23 cellular contexts compared by ENCODE assay signal in the genomic region with DNA sequence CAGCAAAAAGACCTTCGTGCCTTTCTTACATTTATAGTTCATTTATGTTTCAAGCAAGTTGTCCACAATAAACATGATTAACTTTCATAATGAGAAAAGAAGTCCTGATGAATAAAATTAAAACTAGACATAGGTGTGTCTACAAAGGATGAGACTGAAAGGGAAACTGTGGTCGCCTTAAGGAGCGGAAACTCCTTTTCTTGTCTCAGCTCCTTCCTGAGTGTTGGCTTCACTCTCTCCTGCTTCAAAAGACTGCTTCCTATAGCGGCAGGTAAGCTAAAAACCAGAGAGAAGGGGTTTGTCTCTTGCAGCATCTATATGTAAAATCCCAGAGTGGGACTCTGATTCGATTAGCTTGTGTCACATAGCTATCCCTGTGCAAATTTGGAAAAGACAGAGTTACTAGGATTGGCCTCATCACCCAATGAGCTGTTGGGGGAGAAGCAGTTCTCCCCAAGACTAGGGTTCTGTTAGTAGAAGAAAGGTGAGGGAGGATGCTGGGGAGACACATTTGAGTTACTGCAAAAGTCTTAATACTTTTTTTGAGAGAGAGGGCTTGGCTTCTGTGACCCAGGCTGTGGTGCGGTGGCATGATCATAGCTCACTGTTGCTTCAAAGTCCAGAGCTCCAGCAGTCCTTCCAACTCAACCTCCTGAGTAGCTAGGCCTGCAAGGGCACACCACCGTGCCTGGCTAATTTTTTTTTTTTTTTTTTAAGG. TPM values are rescaled to one million over a fixed set of nuclear protein-coding genes. Genes with fewer than 3 reads are reported as not detected.
DNase-seq lines count a peak whose midpoint lies in the region; ATAC-seq and TF ChIP-seq lines count a peak whose summit lies in the region.
"Had no signal": no experiment of that assay in that cellular context is flagged by ENCODE, and none has a peak within 500 bp of the region (broad histone marks: within the 10 kb centered on the region; RNA-seq: fewer than 3 reads in every experiment).

No MANE protein-coding gene starts in this region.

- H3K4me3 ChIP-seq in PC-3 (ENCODE audit: low read length): no peak overlapping the region
- H3K4me3 ChIP-seq: A549, lower lobe of right lung had no signal

- no peaks in the 10 kb centered on the region for H3K36me3 ChIP-seq in PC-3 (ENCODE audit: low read depth, low read length)

- peak overlapping the region; percentile 40 for H3K4me3 Mint-ChIP-seq in activated CD4-positive, alpha-beta T cell treated with anti-CD3 and anti-CD28 coated beads, Interleukin-2, amount 10 ng/mL, durations not matched to agents 24 days and 14 days
- peak overlapping the region in 1 of 2 donors; percentile 23 for H3K4me3 Mint-ChIP-seq in stimulated activated naive CD8-positive, alpha-beta T cell treated with anti-CD3 and anti-CD28 coated beads, Interleukin-15, amount 100 ng/mL, for 72 hours
- H3K4me3 Mint-ChIP-seq: B cell, H9 had no signal

- peaks cover 39% of the 10 kb centered on the region for H3K4me1 Mint-ChIP-seq in activated CD4-positive, alpha-beta T cell treated with anti-CD3 and anti-CD28 coated beads, Interleukin-2, amount 10 ng/mL, durations not matched to agents 24 days and 14 days
- peaks cover 10% of the 10 kb centered on the region for H3K4me1 Mint-ChIP-seq in stimulated activated naive CD8-positive, alpha-beta T cell treated with anti-CD3 and anti-CD28 coated beads, Interleukin-15, amount 100 ng/mL, for 72 hours
- H3K4me1 Mint-ChIP-seq: B cell, H9 had no signal

- no peak overlapping the region for H3K9ac ChIP-seq in PC-3 (ENCODE audit: low read length)

- POLR2A ChIA-PET in PC-3 (lab: Charles Lee; ENCODE audit: unreplicated experiment): no interaction called here

- H3K27me3 Mint-ChIP-seq in activated CD4-positive, alpha-beta T cell treated with anti-CD3 and anti-CD28 coated beads, Interleukin-2, amount 10 ng/mL, durations not matched to agents 24 days and 14 days: peaks cover 27% of the 10 kb centered on the region
- H3K27me3 Mint-ChIP-seq in stimulated activated naive CD8-positive, alpha-beta T cell treated with anti-CD3 and anti-CD28 coated beads, Interleukin-15, amount 100 ng/mL, for 72 hours: no peaks in the 10 kb centered on the region
- H3K27me3 Mint-ChIP-seq: B cell had no signal

- intact Hi-C loops in activated CD4-positive, alpha-beta T cell treated with anti-CD3 and anti-CD28 coated beads, Interleukin-2, amount 10 ng/mL, durations not matched to agents 24 days and 14 days (cut with micrococcal nuclease): loop anchor here (1.0 kb wide), 1 partner anchor 103 kb away; no protein-coding TSS in a partner anchor
- intact Hi-C loops in PC-3 (cut with micrococcal nuclease): no loop called here

- DNase-seq in activated CD4-positive, alpha-beta T cell treated with anti-CD3 and anti-CD28 coated beads, Interleukin-2, amount 10 ng/mL, durations not matched to agents 24 days and 14 days: peak; percentile 74
- no peak for DNase-seq in activated CD4-positive, alpha-beta T cell treated with anti-CD3 and anti-CD28 coated beads, Interleukin-2, amount 50 U/mL, for 1 hour
- DNase-seq in stimulated activated naive CD8-positive, alpha-beta T cell treated with anti-CD3 and anti-CD28 coated beads, Interleukin-15, amount 100 ng/mL, for 72 hours: no peak
- DNase-seq in stimulated activated naive CD8-positive, alpha-beta T cell treated with anti-CD3 and anti-CD28 coated beads, Interleukin-15, Interleukin-2, amounts not matched to agents 100 U/mL and 50 U/mL, for 24 hours: no peak
- peak in 1 of 2 donors; percentile 36 for DNase-seq in activated naive CD4-positive, alpha-beta T cell treated with anti-CD3 and anti-CD28 coated beads, Interleukin-2, amount 50 U/mL, for 72 hours (ENCODE audit: low spot score in 2 of 2)
- DNase-seq in COLO829 (ENCODE audit: low spot score): no peak
- no peak for DNase-seq in PC-3
- DNase-seq in COLO668 (lab: John Stamatoyannopoulos, UW; ENCODE audit: unreplicated experiment): no peak
- DNase-seq: activated CD4-positive, CD25-positive, alpha-beta regulatory T cell; amniotic stem cell; cortex of kidney; H9; kidney; lower lobe of right lung; NCI-H1092; NCI-H187 treated with DMSO at 0.1 percent for 48 hours; NCI-H2227 treated with DMSO at 0.1 percent for 48 hours; NCI-H748 treated with DMSO at 0.1 percent for 48 hours; trophoblast cell had no signal

- H3K27ac ChIP-seq in PC-3 (ENCODE audit: low read length): no peak overlapping the region
- H3K27ac ChIP-seq: HL-60, lower lobe of right lung had no signal

- peak overlapping the region; percentile 46 for H3K27ac Mint-ChIP-seq in activated CD4-positive, alpha-beta T cell treated with anti-CD3 and anti-CD28 coated beads, Interleukin-2, amount 10 ng/mL, durations not matched to agents 24 days and 14 days
- peak overlapping the region in 1 of 2 donors; percentile 16 for H3K27ac Mint-ChIP-seq in stimulated activated naive CD8-positive, alpha-beta T cell treated with anti-CD3 and anti-CD28 coated beads, Interleukin-15, amount 100 ng/mL, for 72 hours
- peak overlapping the region in 1 of 2 donors; percentile 75 for H3K27ac Mint-ChIP-seq in activated naive CD4-positive, alpha-beta T cell treated with anti-CD3 and anti-CD28 coated beads, Interleukin-2, amount 50 U/mL, for 72 hours
- H3K27ac Mint-ChIP-seq: B cell had no signal

- no peaks in the 10 kb centered on the region for H3K27me3 ChIP-seq in PC-3 (ENCODE audit: low read length)

- H3K9me2 ChIP-seq in PC-3 (replicated peaks; ENCODE audit: low read length): no peaks in the 10 kb centered on the region

- CTCF ChIA-PET in PC-3 (lab: Charles Lee): no interaction called here

- no peaks in the 10 kb centered on the region for H3K36me3 Mint-ChIP-seq in activated CD4-positive, alpha-beta T cell treated with anti-CD3 and anti-CD28 coated beads, Interleukin-2, amount 10 ng/mL, durations not matched to agents 24 days and 14 days (ENCODE audit: low read depth)
- no peaks in the 10 kb centered on the region for H3K36me3 Mint-ChIP-seq in activated naive CD4-positive, alpha-beta T cell treated with anti-CD3 and anti-CD28 coated beads, Interleukin-2, amount 50 U/mL, for 72 hours

- no peaks in the 10 kb centered on the region for H3K9me3 ChIP-seq in PC-3 (ENCODE audit: low read length)
- H3K9me3 ChIP-seq: A549, lower lobe of right lung had no signal

- no peak overlapping the region for H3K4me2 ChIP-seq in PC-3 (ENCODE audit: low read length)
- H3K4me2 ChIP-seq: A549 had no signal

- no peak overlapping the region for H2AFZ ChIP-seq in PC-3 (ENCODE audit: low read length)

- peak; percentile 78 for ATAC-seq in stimulated activated naive CD8-positive, alpha-beta T cell treated with anti-CD3 and anti-CD28 coated beads, Interleukin-15, amount 100 ng/mL, for 72 hours
- no peak for ATAC-seq in stimulated activated naive CD8-positive, alpha-beta T cell treated with anti-CD3 and anti-CD28 coated beads, Interleukin-15, Interleukin-2, amounts not matched to agents 100 U/mL and 50 U/mL, for 24 hours
- ATAC-seq in activated naive CD4-positive, alpha-beta T cell treated with anti-CD3 and anti-CD28 coated beads, Interleukin-2, amount 50 U/mL, for 72 hours: peak; percentile 87 to 92
- no peak for ATAC-seq in PC-3
- ATAC-seq: A549, lower lobe of right lung, SK-N-SH treated with all-trans-retinoic acid at 6 μM for 48 hours had no signal

- no peaks in the 10 kb centered on the region for H3K79me2 ChIP-seq in PC-3 (ENCODE audit: low read length)

- no peaks in the 10 kb centered on the region for H3K9me3 Mint-ChIP-seq in activated CD4-positive, alpha-beta T cell treated with anti-CD3 and anti-CD28 coated beads, Interleukin-2, amount 10 ng/mL, durations not matched to agents 24 days and 14 days
- no peaks in the 10 kb centered on the region for H3K9me3 Mint-ChIP-seq in stimulated activated naive CD8-positive, alpha-beta T cell treated with anti-CD3 and anti-CD28 coated beads, Interleukin-15, amount 100 ng/mL, for 72 hours
- peaks cover 0 to 5% of the 10 kb centered on the region in 2 donors for H3K9me3 Mint-ChIP-seq in activated naive CD4-positive, alpha-beta T cell treated with anti-CD3 and anti-CD28 coated beads, Interleukin-2, amount 50 U/mL, for 72 hours
- H3K9me3 Mint-ChIP-seq: H9 had no signal

- BruUV-seq in PC-3 (replicated peaks; lab: Mats Ljungman, UMichigan): no TSS peak

- H4K20me1 ChIP-seq in PC-3 (ENCODE audit: low read length): no peaks in the 10 kb centered on the region

- no peaks in the 10 kb centered on the region for H3F3A ChIP-seq in PC-3 (ENCODE audit: low read length, unreplicated experiment)

- H3K4me1 ChIP-seq in PC-3 (ENCODE audit: insufficient read depth, low read length): peaks cover 14% of the 10 kb centered on the region

- no peak for TF ChIP-seq CTCF in PC-3 (conservative IDR thresholded peaks at IDR 0.05; ENCODE audit: low read depth, low read length)

RNA-seq across cellular contexts. Expression of gene CTSL, which starts 16.8 kb away (rescaled TPM):
- 4.0 and 4.9 TPM in 2 replicates for total RNA-seq in activated CD4-positive, alpha-beta T cell treated with anti-CD3 and anti-CD28 coated beads, Interleukin-2, amount 10 ng/mL, durations not matched to agents 24 days and 14 days
- total RNA-seq in activated naive CD4-positive, alpha-beta T cell treated with anti-CD3 and anti-CD28 coated beads, Interleukin-2, amount 50 U/mL, for 72 hours: 1 to 10 TPM; 5.2 to 6.7 TPM
- 63.2 and 71.7 TPM in 2 replicates for total RNA-seq in PC-3 (2014; rRNA removed)

Comparison
In these comparisons a context has a peak if more than half of its experiments do, and no peak if none do; other contexts are left out.
1. ATAC-seq: peak in stimulated activated naive CD8-positive, alpha-beta T cell treated with anti-CD3 and anti-CD28 coated beads, Interleukin-15, amount 100 ng/mL, for 72 hours (single experiment) and activated naive CD4-positive, alpha-beta T cell treated with anti-CD3 and anti-CD28 coated beads, Interleukin-2, amount 50 U/mL, for 72 hours (2 of 2); none in stimulated activated naive CD8-positive, alpha-beta T cell treated with anti-CD3 and anti-CD28 coated beads, Interleukin-15, Interleukin-2, amounts not matched to agents 100 U/mL and 50 U/mL, for 24 hours (single experiment) and PC-3 (single experiment).